In genomic region chr14:76420827-76421226, GRCh38 we compare ENCODE assay signal across 19 cellular contexts. TPM values are rescaled to one million over a fixed set of nuclear protein-coding genes. Genes with fewer than 3 reads are reported as not detected.
DNase-seq lines count a peak whose midpoint lies in the region; ATAC-seq, FAIRE-seq and TF ChIP-seq lines count a peak whose summit lies in the region.
"Had no signal": no experiment of that assay in that cellular context is flagged by ENCODE, and none has a peak within 500 bp of the region (broad histone marks: within the 10 kb centered on the region; RNA-seq: fewer than 3 reads in every experiment).

No MANE protein-coding gene starts in this region.

- peaks cover 14% of the 10 kb centered on the region; the same call in 1 of the 2 replicates for H3K4me1 ChIP-seq in GM23338 (ENCODE audit: insufficient read depth)

- H4K20me1 ChIP-seq in GM23338 (replicated peaks; ENCODE audit: insufficient read depth): no peaks in the 10 kb centered on the region

- peaks cover 9% of the 10 kb centered on the region for H3K27me3 Mint-ChIP-seq in GM23338 (ENCODE audit: insufficient read depth, low read depth, poor library complexity)
- peaks cover 7% of the 10 kb centered on the region for H3K27me3 Mint-ChIP-seq in activated CD8-positive, alpha-beta memory T cell treated with anti-CD3 and anti-CD28 coated beads, Interleukin-2, amount 10 ng/mL, durations not matched to agents 7 days and 5 days

- no peak for DNase-seq in GM23338 (ENCODE audit: low spot score)
- no peak for DNase-seq in HTR-8/SVneo (ENCODE audit: insufficient read length, low spot score)
- no peak for DNase-seq in left lobe of liver (ENCODE audit: low spot score)
- no peak for DNase-seq in activated CD8-positive, alpha-beta memory T cell treated with anti-CD3 and anti-CD28 coated beads, Interleukin-2, amount 10 ng/mL, durations not matched to agents 7 days and 5 days
- DNase-seq in activated CD8-positive, alpha-beta memory T cell treated with anti-CD3 and anti-CD28 coated beads, Interleukin-2, amount 50 U/mL, for 48 hours: no peak
- DNase-seq: C1 segment of cervical spinal cord; Calu3; CD4-positive, alpha-beta memory T cell; COR-L47; DMS53; DND-41; GM23248; H9 had no signal

- no peak overlapping the region for H3K27ac ChIP-seq in GM23338 (ENCODE audit: low read depth)
- H3K27ac ChIP-seq: GM23248 had no signal

- H3K36me3 Mint-ChIP-seq in GM23338 (ENCODE audit: low read depth): no peaks in the 10 kb centered on the region; the same call in 2 of the 3 replicates
- H3K36me3 Mint-ChIP-seq in activated CD8-positive, alpha-beta memory T cell treated with anti-CD3 and anti-CD28 coated beads, Interleukin-2, amount 10 ng/mL, durations not matched to agents 7 days and 5 days: no peaks in the 10 kb centered on the region
- H3K36me3 Mint-ChIP-seq: CD4-positive, alpha-beta memory T cell had no signal

- peak; percentile 11; the same call in 1 of the 3 replicates for ATAC-seq in GM23338
- ATAC-seq in left lobe of liver: peak; percentile 13
- no peak for ATAC-seq in activated CD8-positive, alpha-beta memory T cell treated with anti-CD3 and anti-CD28 coated beads, Interleukin-2, amount 10 ng/mL, durations not matched to agents 7 days and 5 days
- no peak for ATAC-seq in GM21515 (IDR thresholded peaks at IDR 0.05; ENCODE audit: unreplicated experiment)
- ATAC-seq: HCT116 had no signal

- CTCF ChIA-PET in activated CD8-positive, alpha-beta memory T cell treated with anti-CD3 and anti-CD28 coated beads, Interleukin-2, amount 10 ng/mL, durations not matched to agents 7 days and 5 days (lab: Charles Lee): no interaction called here

- 0 out of 2 replicates have a peak overlapping the region, but pooled peaks have one; percentile 28 for H2AFZ ChIP-seq in GM23338
- H2AFZ ChIP-seq: GM23248 had no signal

- no peak overlapping the region for H3K4me2 ChIP-seq in GM23338

- TF ChIP-seq CTCF in GM23338 (conservative IDR thresholded peaks at IDR 0.05; ENCODE audit: low read depth in 2 of 2): no peak

- H3K9me2 ChIP-seq in GM23338 (ENCODE audit: insufficient read depth): no peaks in the 10 kb centered on the region

- H3K4me1 Mint-ChIP-seq in GM23338: peaks cover 32% of the 10 kb centered on the region
- H3K4me1 Mint-ChIP-seq in activated CD8-positive, alpha-beta memory T cell treated with anti-CD3 and anti-CD28 coated beads, Interleukin-2, amount 10 ng/mL, durations not matched to agents 7 days and 5 days: no peaks in the 10 kb centered on the region
- H3K4me1 Mint-ChIP-seq: CD4-positive, alpha-beta memory T cell had no signal

- peak; percentile 60 for FAIRE-seq in HTR-8/SVneo (lab: Jason Lieb, UNC)
- FAIRE-seq: G401.6, GM12892 had no signal

- H3K27ac Mint-ChIP-seq in GM23338: 0 out of 2 replicates have a peak overlapping the region, but pooled peaks have one; percentile 56
- no peak overlapping the region for H3K27ac Mint-ChIP-seq in activated CD8-positive, alpha-beta memory T cell treated with anti-CD3 and anti-CD28 coated beads, Interleukin-2, amount 10 ng/mL, durations not matched to agents 7 days and 5 days
- H3K27ac Mint-ChIP-seq: CD4-positive, alpha-beta memory T cell; H9 had no signal

- no peaks in the 10 kb centered on the region for H3F3A ChIP-seq in GM23338 (replicated peaks; ENCODE audit: low read depth)

- no peaks in the 10 kb centered on the region for H3K79me2 ChIP-seq in GM23338 (replicated peaks; ENCODE audit: insufficient read depth)

- no peaks in the 10 kb centered on the region for H3K27me3 ChIP-seq in GM23338 (ENCODE audit: insufficient read depth)

- no peaks in the 10 kb centered on the region for H3K9me3 Mint-ChIP-seq in GM23338
- H3K9me3 Mint-ChIP-seq in activated CD8-positive, alpha-beta memory T cell treated with anti-CD3 and anti-CD28 coated beads, Interleukin-2, amount 10 ng/mL, durations not matched to agents 7 days and 5 days (ENCODE audit: low read depth): no peaks in the 10 kb centered on the region
- H3K9me3 Mint-ChIP-seq: CD4-positive, alpha-beta memory T cell; H9 had no signal

- H3K4me3 ChIP-seq in GM23338: no peak overlapping the region
- H3K4me3 ChIP-seq: GM23248 had no signal

- H3K36me3 ChIP-seq in GM23338 (ENCODE audit: insufficient read depth): no peaks in the 10 kb centered on the region

- H3K4me3 Mint-ChIP-seq in GM23338: no peak overlapping the region
- no peak overlapping the region for H3K4me3 Mint-ChIP-seq in activated CD8-positive, alpha-beta memory T cell treated with anti-CD3 and anti-CD28 coated beads, Interleukin-2, amount 10 ng/mL, durations not matched to agents 7 days and 5 days
- H3K4me3 Mint-ChIP-seq: CD4-positive, alpha-beta memory T cell; H9 had no signal

TF ChIP-seq in GM23338, 12 proteins besides CTCF, POLR2A, EP300 and RAD21 (continues in another document):
- no peak for TF ChIP-seq STAT1 (IDR thresholded peaks at IDR 0.05; ENCODE audit: unreplicated experiment)
- TF ChIP-seq JUNB (IDR thresholded peaks at IDR 0.05; ENCODE audit: unreplicated experiment): no peak
- no peak for TF ChIP-seq REST (IDR thresholded peaks at IDR 0.05; ENCODE audit: unreplicated experiment)
- TF ChIP-seq ETS1 (IDR thresholded peaks at IDR 0.05): no peak
- no peak for TF ChIP-seq EZH2phosphoT487 (IDR thresholded peaks at IDR 0.05; ENCODE audit: unreplicated experiment)
- no peak for TF ChIP-seq ZNF114 (CRISPR knock-in tag; IDR thresholded peaks at IDR 0.05)
- no peak for TF ChIP-seq ZNF331 (CRISPR knock-in tag; IDR thresholded peaks at IDR 0.05; ENCODE audit: low read depth)
- no peak for TF ChIP-seq EZH2 (IDR thresholded peaks at IDR 0.05; ENCODE audit: low read depth, unreplicated experiment)
- TF ChIP-seq CREB1 (CRISPR knock-in tag; IDR thresholded peaks at IDR 0.05; ENCODE audit: low read depth): no peak
- TF ChIP-seq NANOG (IDR thresholded peaks at IDR 0.05; ENCODE audit: borderline replicate concordance): no peak
- no peak for TF ChIP-seq POLR2AphosphoS5 (IDR thresholded peaks at IDR 0.05; ENCODE audit: low read depth)

RNA-seq across cellular contexts. Expression of gene ESRRB, which starts 44.9 kb away (rescaled TPM):
- 0.52 and 1.0 TPM in 2 replicates for total RNA-seq in GM23338 (2014; rRNA removed; shearing (Covaris generic))
- polyA plus RNA-seq in GM23338 (2016; fragmentation: Nextera tagmentation; extraction: Ambion mirVana): 0.09 and 0.31 TPM in 2 replicates
- total RNA-seq in left lobe of liver: 0.05 TPM
- not detected for total RNA-seq in activated CD8-positive, alpha-beta memory T cell treated with anti-CD3 and anti-CD28 coated beads, Interleukin-2, amount 10 ng/mL, durations not matched to agents 7 days and 5 days
- total RNA-seq: A172, GM23248 had no signal
- polyA plus RNA-seq: BJ; CD4-positive, alpha-beta memory T cell; GM23248 had no signal

Comparison
In these comparisons a context has a peak if more than half of its experiments do, and no peak if none do; other contexts are left out.
1. ATAC-seq: peak in GM23338 (single experiment) and left lobe of liver (single experiment); none in activated CD8-positive, alpha-beta memory T cell treated with anti-CD3 and anti-CD28 coated beads, Interleukin-2, amount 10 ng/mL, durations not matched to agents 7 days and 5 days (single experiment) and GM21515 (single experiment).